35 cellular contexts compared by ENCODE assay signal in the genomic region with DNA sequence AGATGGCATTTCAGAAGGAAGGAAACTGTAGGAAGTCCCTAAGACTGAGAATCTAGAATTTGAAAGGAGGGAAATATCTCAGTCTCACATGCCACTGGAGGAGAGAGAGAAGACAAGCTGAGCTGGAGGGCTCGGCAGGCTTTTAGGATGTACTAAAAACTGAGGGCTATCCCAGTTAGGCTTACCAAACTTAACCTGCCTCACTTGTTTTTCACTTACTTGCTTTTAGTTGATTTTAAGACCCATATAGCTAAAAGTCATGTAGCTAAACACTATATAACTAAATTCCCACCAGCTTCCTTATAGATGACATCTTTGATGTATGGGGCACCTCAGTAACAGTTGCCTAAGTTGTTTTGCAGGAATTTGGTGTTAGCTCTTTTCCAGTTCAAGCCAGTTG.
DNase-seq lines count a peak whose midpoint lies in the region; ATAC-seq, FAIRE-seq and TF ChIP-seq lines count a peak whose summit lies in the region.
"Had no signal": no experiment of that assay in that cellular context is flagged by ENCODE, and none has a peak within 500 bp of the region (broad histone marks: within the 10 kb centered on the region; RNA-seq: fewer than 3 reads in every experiment).

No MANE protein-coding gene starts in this region.

- no peak for TF ChIP-seq EP300 in GM12878 (IDR thresholded peaks at IDR 0.05; ENCODE audit: borderline replicate concordance in 1 of 2, control insufficient read depth in 1 of 2, low read depth in 2 of 2, low read length in 2 of 2)

- no peak overlapping the region for H2AFZ ChIP-seq in GM12878 (ENCODE audit: control insufficient read depth, low read depth, low read length)
- peak overlapping the region; percentile 57 for H2AFZ ChIP-seq in neural progenitor cell (replicated peaks)
- H2AFZ ChIP-seq in neuronal stem cell (ENCODE audit: low read length) = peak overlapping the region; percentile 10

- no peak overlapping the region for H2BK5ac ChIP-seq in neuronal stem cell (ENCODE audit: low read length)

- H3K23ac ChIP-seq in neuronal stem cell (ENCODE audit: low read depth, low read length, poor library complexity) = no peak overlapping the region

- H3K27ac ChIP-seq in GM12878 (ENCODE audit: control insufficient read depth, insufficient read depth) (no peak overlapping the region), neural progenitor cell (no peak overlapping the region), neuronal stem cell (replicated peaks; ENCODE audit: low read length) (no peak overlapping the region)
- H3K27ac ChIP-seq: 22Rv1; A549; BLaER1; BLaER1 treated with 17β-estradiol and CSF1 and Interleukin-3, amounts not matched to agents 10 nM and 100 nM; C4-2B had no signal

- no peak overlapping the region for H2BK120ac ChIP-seq in neuronal stem cell (ENCODE audit: low read depth, low read length)

- intact Hi-C loops in GM12878 (cut with micrococcal nuclease; ENCODE audit: unreplicated experiment) = no loop called here

- DNase-seq in GM12878 (ENCODE audit: low read depth, low spot score) (no peak), neural progenitor cell (ENCODE audit: low spot score) (no peak), neuronal stem cell (ENCODE audit: low spot score) (no peak), iPS-NIHi7 (ENCODE audit: extremely low spot score) (no peak), islet precursor cell (no peak)
- DNase-seq: 8988T; ACHN; AML-193; BE2C; C1 segment of cervical spinal cord; Caco-2; Calu3; CD4-positive, alpha-beta memory T cell; CD4-positive, alpha-beta T cell; CD4-positive, CD25-positive, alpha-beta regulatory T cell; CD8-positive, alpha-beta memory T cell; CD8-positive, alpha-beta T cell; COR-L47; DMS 273 treated with DMSO at 0.1 percent for 48 hours; DMS153; DMS53; DMS79; DMS79 treated with DMSO at 0.1 percent for 48 hours; DND-41; EL had no signal

- H3K9me3 ChIP-seq in GM12878 (replicated peaks; ENCODE audit: control insufficient read depth, insufficient read depth, low read length) = no peaks in the 10 kb centered on the region; the same call in 2 of the 3 replicates
- no peaks in the 10 kb centered on the region for H3K9me3 ChIP-seq in neural progenitor cell (ENCODE audit: low read depth)
- no peaks in the 10 kb centered on the region for H3K9me3 ChIP-seq in neuronal stem cell (replicated peaks in 1 of 2; ENCODE audit: control insufficient read depth in 2 of 2, insufficient read depth in 1 of 2, low read depth in 1 of 2, low read length in 2 of 2)
- H3K9me3 ChIP-seq: A549, BE2C, BLaER1 had no signal

- H3K14ac ChIP-seq in neuronal stem cell (ENCODE audit: low read length) = no peak overlapping the region

- H3K27me3 Mint-ChIP-seq in neural progenitor cell (ENCODE audit: insufficient read depth, low read depth) = no peaks in the 10 kb centered on the region
- H3K27me3 Mint-ChIP-seq: B cell; CD4-positive, alpha-beta T cell; CD4-positive, CD25-positive, alpha-beta regulatory T cell; CD8-positive, alpha-beta memory T cell had no signal

- TF ChIP-seq POLR2A in GM12878 (IDR thresholded peaks at IDR 0.05; ENCODE audit: low read depth, low read length) = no peak

- no peaks in the 10 kb centered on the region for H3F3A ChIP-seq in neural progenitor cell (ENCODE audit: low read depth)

- H3K9ac ChIP-seq in GM12878 (ENCODE audit: control insufficient read depth, insufficient read depth, low read length) (no peak overlapping the region), neural progenitor cell (no peak overlapping the region), neuronal stem cell (ENCODE audit: low read depth, low read length, poor library complexity) (no peak overlapping the region)
- H3K9ac ChIP-seq: BLaER1; BLaER1 treated with 17β-estradiol and CSF1 and Interleukin-3, amounts not matched to agents 10 nM and 100 nM had no signal

- no peak for TF ChIP-seq CTCF in GM12878 (IDR thresholded peaks at IDR 0.05 in 2 of 3, conservative IDR thresholded peaks at IDR 0.05 in 1 of 3; ENCODE audit: control insufficient read depth in 2 of 3, extremely low read depth in 1 of 3, insufficient read depth in 1 of 3, low read depth in 3 of 3, low read length in 3 of 3)
- TF ChIP-seq CTCF in neural progenitor cell (IDR thresholded peaks at IDR 0.05) = no peak

- no peak overlapping the region for H2AK5ac ChIP-seq in neuronal stem cell (ENCODE audit: low read depth, low read length)

- H3K4me3 ChIP-seq in GM12878 (no peak overlapping the region), neural progenitor cell (no peak overlapping the region), neuronal stem cell (ENCODE audit: low read length in 2 of 2) (no peak overlapping the region)
- H3K4me3 ChIP-seq: A549; BLaER1; BLaER1 treated with 17β-estradiol and CSF1 and Interleukin-3, amounts not matched to agents 10 nM and 100 nM had no signal

- H2BK12ac ChIP-seq in neuronal stem cell (ENCODE audit: low read length) = no peak overlapping the region

- H3K18ac ChIP-seq in neuronal stem cell (ENCODE audit: low read length) = no peak overlapping the region

- RAD21 ChIA-PET in GM12878 (lab: Charles Lee; ENCODE audit: unreplicated experiment) = no interaction called here

- H3K4me2 ChIP-seq in GM12878 (ENCODE audit: control insufficient read depth, insufficient read depth) = no peak overlapping the region
- H3K4me2 ChIP-seq in neural progenitor cell = no peak overlapping the region
- H3K4me2 ChIP-seq in neuronal stem cell (ENCODE audit: insufficient read depth, low read length, poor library complexity, severe bottlenecking) = no peak overlapping the region
- H3K4me2 ChIP-seq: A549; BLaER1; BLaER1 treated with 17β-estradiol and CSF1 and Interleukin-3, amounts not matched to agents 10 nM and 100 nM had no signal

- H3K79me2 ChIP-seq in GM12878 (ENCODE audit: control insufficient read depth, insufficient read depth, low read length) (no peaks in the 10 kb centered on the region), neural progenitor cell (ENCODE audit: low read depth) (no peaks in the 10 kb centered on the region)

- SMC1A ChIA-PET in GM12878 (lab: Charles Lee; ENCODE audit: uncharacterized antibody, unreplicated experiment) = no interaction called here

- 43% methylated on average over 1 of the region's 1 CpG for WGBS in GM12878 (ENCODE audit: insufficient coverage, insufficient replicate concordance, low lambda C conversion rate, missing lambda C conversion rate)
- WGBS in neuronal stem cell (ENCODE audit: extremely low coverage in 2 of 2, insufficient read length in 2 of 2, insufficient replicate concordance in 1 of 2), 2 donors = no CpG with 5 or more reads among the region's 1 CpG

- H3K4me3 Mint-ChIP-seq in neural progenitor cell = no peak overlapping the region
- H3K4me3 Mint-ChIP-seq: B cell; CD14-positive monocyte; CD4-positive, alpha-beta memory T cell; CD4-positive, alpha-beta T cell; CD4-positive, CD25-positive, alpha-beta regulatory T cell; CD8-positive, alpha-beta memory T cell; CD8-positive, alpha-beta T cell had no signal

- no peak overlapping the region for H4K91ac ChIP-seq in neuronal stem cell (ENCODE audit: low read depth, low read length, poor library complexity)

- TF ChIP-seq RAD21 in GM12878 (IDR thresholded peaks at IDR 0.05; ENCODE audit: insufficient read depth, low read depth, low read length) = no peak

- H4K8ac ChIP-seq in neuronal stem cell (ENCODE audit: low read depth, low read length) = no peak overlapping the region

- FAIRE-seq in GM12878 (lab: Jason Lieb, UNC) = no peak
- FAIRE-seq: A204.1, A549, D721Med had no signal

- ATAC-seq in GM12878 (no peak), GM21390 (IDR thresholded peaks at IDR 0.05; ENCODE audit: unreplicated experiment) (no peak)
- ATAC-seq: A549; CD8-positive, alpha-beta T cell had no signal

- H3K4me1 Mint-ChIP-seq in neural progenitor cell = no peaks in the 10 kb centered on the region
- H3K4me1 Mint-ChIP-seq: B cell; CD14-positive monocyte; CD4-positive, alpha-beta memory T cell; CD4-positive, CD25-positive, alpha-beta regulatory T cell; CD8-positive, alpha-beta memory T cell had no signal

- H3K27me3 ChIP-seq in GM12878 (replicated peaks in 1 of 2; ENCODE audit: control insufficient read depth in 2 of 2, insufficient read depth in 2 of 2, low read length in 1 of 2) (no peaks in the 10 kb centered on the region), neural progenitor cell (no peaks in the 10 kb centered on the region), neuronal stem cell (ENCODE audit: control insufficient read depth in 3 of 3, insufficient read depth in 3 of 3, low read depth in 1 of 3, low read length in 3 of 3) (no peaks in the 10 kb centered on the region)
- H3K27me3 ChIP-seq: BE2C; BLaER1; BLaER1 treated with 17β-estradiol and CSF1 and Interleukin-3, amounts not matched to agents 10 nM and 100 nM had no signal

- H3K4me1 ChIP-seq in GM12878 (ENCODE audit: control insufficient read depth, insufficient read depth, low read length) = no peaks in the 10 kb centered on the region
- H3K4me1 ChIP-seq in neural progenitor cell = no peaks in the 10 kb centered on the region
- no peaks in the 10 kb centered on the region for H3K4me1 ChIP-seq in neuronal stem cell (ENCODE audit: control insufficient read depth in 2 of 2, insufficient read depth in 1 of 2, low read depth in 1 of 2, low read length in 2 of 2)
- H3K4me1 ChIP-seq: A549; BE2C; BLaER1; BLaER1 treated with 17β-estradiol and CSF1 and Interleukin-3, amounts not matched to agents 10 nM and 100 nM; Caco-2 had no signal

- H4K20me1 ChIP-seq in GM12878 (ENCODE audit: control insufficient read depth, insufficient read depth) (no peaks in the 10 kb centered on the region), neural progenitor cell (ENCODE audit: low read depth) (no peaks in the 10 kb centered on the region)
- H4K20me1 ChIP-seq: BLaER1; BLaER1 treated with 17β-estradiol and CSF1 and Interleukin-3, amounts not matched to agents 10 nM and 100 nM had no signal

- CTCF ChIA-PET in GM12878 (lab: Yijun Ruan, JAX) = no interaction called here

- no peaks in the 10 kb centered on the region for H3K36me3 Mint-ChIP-seq in neural progenitor cell
- H3K36me3 Mint-ChIP-seq: CD14-positive monocyte; CD4-positive, alpha-beta memory T cell; CD4-positive, CD25-positive, alpha-beta regulatory T cell; CD8-positive, alpha-beta memory T cell; CD8-positive, alpha-beta T cell had no signal

- POLR2A ChIA-PET in GM12878 (lab: Charles Lee) = no interaction called here

- no peak overlapping the region for H3K4ac ChIP-seq in neuronal stem cell (ENCODE audit: low read length)

- no peak overlapping the region for H3K27ac Mint-ChIP-seq in neural progenitor cell
- H3K27ac Mint-ChIP-seq: B cell; CD14-positive monocyte; CD4-positive, alpha-beta memory T cell; CD4-positive, alpha-beta T cell; CD4-positive, CD25-positive, alpha-beta regulatory T cell; CD8-positive, alpha-beta memory T cell; CD8-positive, alpha-beta T cell had no signal

- H3K9me3 Mint-ChIP-seq in neural progenitor cell = no peaks in the 10 kb centered on the region

- no peaks in the 10 kb centered on the region for H3K36me3 ChIP-seq in GM12878 (ENCODE audit: control insufficient read depth in 2 of 2, insufficient read depth in 2 of 2, low read length in 1 of 2)
- no peaks in the 10 kb centered on the region for H3K36me3 ChIP-seq in neural progenitor cell
- H3K36me3 ChIP-seq in neuronal stem cell (replicated peaks in 1 of 2; ENCODE audit: control insufficient read depth in 2 of 2, insufficient read depth in 2 of 2, low read length in 2 of 2) = no peaks in the 10 kb centered on the region
- H3K36me3 ChIP-seq: BE2C; BLaER1; BLaER1 treated with 17β-estradiol and CSF1 and Interleukin-3, amounts not matched to agents 10 nM and 100 nM had no signal

- no TSS peak for BruUV-seq in GM12878 (replicated peaks; lab: Mats Ljungman, UMichigan)

- no peak overlapping the region for H2BK15ac ChIP-seq in neuronal stem cell (ENCODE audit: low read length)

- H3K79me1 ChIP-seq in neuronal stem cell (ENCODE audit: low read depth, low read length) = no peaks in the 10 kb centered on the region

- in situ Hi-C loops in GM12878 (cut with MboI) = no loop called here
